Comparison of ENCODE assay signal across 26 cellular contexts in genomic region chr2:191646612-191646902, GRCh38. TPM values are rescaled to one million over a fixed set of nuclear protein-coding genes. Genes with fewer than 3 reads are reported as not detected.
A peak's percentile ranks its signal among the peaks of the same experiment; 100 is the strongest.
DNase-seq lines count a peak whose midpoint lies in the region; ATAC-seq, FAIRE-seq and TF ChIP-seq lines count a peak whose summit lies in the region.
"Had no signal": no experiment of that assay in that cellular context is flagged by ENCODE, and none has a peak within 500 bp of the region (broad histone marks: within the 10 kb centered on the region; RNA-seq: fewer than 3 reads in every experiment).

No MANE protein-coding gene starts in this region.

- no peak for FAIRE-seq in astrocyte (lab: Jason Lieb, UNC)
- FAIRE-seq: G401.6, TTC549 had no signal

- H2AK5ac ChIP-seq in IMR-90 (ENCODE audit: low read depth, low read length) (no peak overlapping the region), trophoblast cell (ENCODE audit: low read length) (no peak overlapping the region)

- H3K14ac ChIP-seq in IMR-90 (replicated peaks; ENCODE audit: low read depth, low read length) (no peak overlapping the region), trophoblast cell (ENCODE audit: low read length) (no peak overlapping the region)

- H3K23ac ChIP-seq in IMR-90 (ENCODE audit: low read depth, low read length) (no peak overlapping the region), trophoblast cell (ENCODE audit: low read length) (no peak overlapping the region)

- no peaks in the 10 kb centered on the region for H3F3A ChIP-seq in SK-N-SH (replicated peaks; ENCODE audit: insufficient read depth)

- ATAC-seq in IMR-90 (ENCODE audit: low read depth): no peak
- ATAC-seq: activated CD8-positive, alpha-beta T cell treated with anti-CD3 and anti-CD28 coated beads, Interleukin-2, amount 10 ng/mL, durations not matched to agents 7 days and 5 days; left colon; T-cell had no signal

- TF ChIP-seq RAD21 in IMR-90 (IDR thresholded peaks at IDR 0.05; ENCODE audit: low read length) (no peak), SK-N-SH (IDR thresholded peaks at IDR 0.05; ENCODE audit: low read length) (no peak)

- peaks cover 13% of the 10 kb centered on the region for H3K4me1 Mint-ChIP-seq in astrocyte (ENCODE audit: low read depth, unreplicated experiment)
- H3K4me1 Mint-ChIP-seq: central memory CD8-positive, alpha-beta T cell had no signal

- H3K36me3 Mint-ChIP-seq in astrocyte (ENCODE audit: low read depth, unreplicated experiment): no peaks in the 10 kb centered on the region
- H3K36me3 Mint-ChIP-seq: activated naive CD4-positive, alpha-beta T cell treated with anti-CD3 and anti-CD28 coated beads, Interleukin-2, amount 10 ng/mL, durations not matched to agents 7 days and 5 days; T-cell had no signal

- H3K4ac ChIP-seq in IMR-90 (ENCODE audit: low read depth, low read length) (no peak overlapping the region), trophoblast cell (ENCODE audit: low read depth, low read length) (no peak overlapping the region)

- no peak overlapping the region for H3K56ac ChIP-seq in IMR-90 (ENCODE audit: extremely low read depth, insufficient read depth, low read length)

- CTCF ChIA-PET in IMR-90 (lab: Yijun Ruan, JAX) (no interaction called here), SK-N-SH (lab: Yijun Ruan, JAX) (no interaction called here)

- no peak overlapping the region for H3K18ac ChIP-seq in IMR-90 (ENCODE audit: low read depth, low read length)
- H3K18ac ChIP-seq in trophoblast cell (ENCODE audit: low read length): no peak overlapping the region

- TF ChIP-seq CTCF in IMR-90 (conservative IDR thresholded peaks at IDR 0.05; ENCODE audit: low read depth, low read length) (no peak), astrocyte (IDR thresholded peaks at IDR 0.05; ENCODE audit: insufficient read depth, low read depth, low read length) (no peak), fibroblast of mammary gland (conservative IDR thresholded peaks at IDR 0.05; ENCODE audit: control insufficient read depth, insufficient read depth, low read depth, low read length) (no peak), uterus (IDR thresholded peaks at IDR 0.05) (no peak), SK-N-SH (IDR thresholded peaks at IDR 0.05) (no peak)

- peak overlapping the region; percentile 42 for H3K27ac Mint-ChIP-seq in astrocyte (ENCODE audit: unreplicated experiment)
- H3K27ac Mint-ChIP-seq: activated CD8-positive, alpha-beta T cell treated with anti-CD3 and anti-CD28 coated beads, Interleukin-2, amount 10 ng/mL, durations not matched to agents 7 days and 5 days; activated naive CD4-positive, alpha-beta T cell treated with anti-CD3 and anti-CD28 coated beads, Interleukin-2, amount 10 ng/mL, durations not matched to agents 7 days and 5 days; CD8-positive, alpha-beta memory T cell; nephron progenitor cell; progenitor cell of endocrine pancreas; T-cell had no signal

- no TSS peak for BruUV-seq in IMR-90 (replicated peaks; lab: Mats Ljungman, UMichigan)

- TF ChIP-seq EP300 in SK-N-SH (IDR thresholded peaks at IDR 0.05; ENCODE audit: borderline replicate concordance in 1 of 2, low read depth in 1 of 2, low read length in 1 of 2): no peak

- H3K27me3 ChIP-seq in IMR-90 (ENCODE audit: control insufficient read depth, insufficient read depth, low read length) (no peaks in the 10 kb centered on the region), astrocyte (ENCODE audit: insufficient read depth, low read length) (no peaks in the 10 kb centered on the region), trophoblast cell (ENCODE audit: insufficient read depth, low read length) (no peaks in the 10 kb centered on the region), uterus (no peaks in the 10 kb centered on the region), SK-N-SH (ENCODE audit: insufficient read depth) (no peaks in the 10 kb centered on the region)
- H3K27me3 ChIP-seq: vagina had no signal

- H3K9me3 ChIP-seq in IMR-90 (ENCODE audit: control insufficient read depth, insufficient read depth, low read length) (no peaks in the 10 kb centered on the region), astrocyte (ENCODE audit: insufficient read depth, low read depth, low read length) (no peaks in the 10 kb centered on the region), trophoblast cell (ENCODE audit: insufficient read depth, low read depth, low read length) (no peaks in the 10 kb centered on the region), uterus (no peaks in the 10 kb centered on the region), SK-N-SH (no peaks in the 10 kb centered on the region)
- H3K9me3 ChIP-seq: vagina had no signal

- no peak overlapping the region for H2BK15ac ChIP-seq in IMR-90 (ENCODE audit: low read depth, low read length)

- H3K79me1 ChIP-seq in IMR-90 (ENCODE audit: low read depth in 1 of 2, low read length in 2 of 2): no peaks in the 10 kb centered on the region
- peaks cover 10% of the 10 kb centered on the region for H3K79me1 ChIP-seq in trophoblast cell (ENCODE audit: low read length)

- dilution Hi-C loops in IMR-90 (cut with HindIII; ENCODE audit: low sequenced_read_pairs, unreplicated experiment): no loop called here

- H4K20me1 ChIP-seq in IMR-90 (ENCODE audit: insufficient read depth, low read length) (no peaks in the 10 kb centered on the region), astrocyte (ENCODE audit: insufficient read depth, low read length) (no peaks in the 10 kb centered on the region), SK-N-SH (ENCODE audit: insufficient read depth) (no peaks in the 10 kb centered on the region)

- no peaks in the 10 kb centered on the region for H3K9me3 Mint-ChIP-seq in astrocyte (ENCODE audit: unreplicated experiment)
- H3K9me3 Mint-ChIP-seq: activated naive CD4-positive, alpha-beta T cell treated with anti-CD3 and anti-CD28 coated beads, Interleukin-2, amount 10 ng/mL, durations not matched to agents 7 days and 5 days; central memory CD8-positive, alpha-beta T cell; nephron progenitor cell; T-cell had no signal

- no peak overlapping the region for H3K9ac ChIP-seq in IMR-90 (ENCODE audit: low read depth, low read length)
- H3K9ac ChIP-seq in astrocyte (ENCODE audit: low read length): no peak overlapping the region
- H3K9ac ChIP-seq in trophoblast cell (ENCODE audit: low read length): no peak overlapping the region
- H3K9ac ChIP-seq in SK-N-SH: no peak overlapping the region

- H4K5ac ChIP-seq in IMR-90 (ENCODE audit: low read depth, low read length): no peak overlapping the region

- no peak overlapping the region for H2AK9ac ChIP-seq in IMR-90 (replicated peaks; ENCODE audit: low read depth, low read length, poor library complexity)

- H3K36me3 ChIP-seq in IMR-90 (ENCODE audit: control insufficient read depth, insufficient read depth, low read length) (no peaks in the 10 kb centered on the region), astrocyte (ENCODE audit: insufficient read depth, low read length) (no peaks in the 10 kb centered on the region), trophoblast cell (ENCODE audit: control insufficient read depth in 1 of 2, insufficient read depth in 2 of 2, low read length in 2 of 2) (no peaks in the 10 kb centered on the region), uterus (no peaks in the 10 kb centered on the region), SK-N-SH (replicated peaks in 1 of 2; ENCODE audit: control insufficient read depth in 1 of 2, insufficient read depth in 2 of 2, low read length in 1 of 2) (no peaks in the 10 kb centered on the region)
- H3K36me3 ChIP-seq: vagina had no signal

- H4K12ac ChIP-seq in trophoblast cell (ENCODE audit: low read depth, low read length): no peak overlapping the region

- H3K4me1 ChIP-seq in IMR-90 (ENCODE audit: control insufficient read depth, insufficient read depth, low read length): peaks cover 3% of the 10 kb centered on the region; the same call in 1 of the 2 replicates
- H3K4me1 ChIP-seq in astrocyte (ENCODE audit: insufficient read depth, low read length): peaks cover 8% of the 10 kb centered on the region
- H3K4me1 ChIP-seq in trophoblast cell (ENCODE audit: control insufficient read depth in 1 of 2, insufficient read depth in 2 of 2, low read length in 2 of 2): peaks cover 5 to 8% of the 10 kb centered on the region in 2 experiments
- H3K4me1 ChIP-seq in uterus: no peaks in the 10 kb centered on the region
- peaks cover 0 to 3% of the 10 kb centered on the region in 2 experiments; a peak in 2 of 4 replicates for H3K4me1 ChIP-seq in SK-N-SH (ENCODE audit: control insufficient read depth in 1 of 2, insufficient read depth in 2 of 2, low read depth in 1 of 2, low read length in 1 of 2)
- H3K4me1 ChIP-seq: vagina had no signal

- TF ChIP-seq POLR2A in IMR-90 (IDR thresholded peaks at IDR 0.05; ENCODE audit: low read depth, low read length) (no peak), uterus (IDR thresholded peaks at IDR 0.05) (no peak)

- H2AFZ ChIP-seq in IMR-90 (replicated peaks; ENCODE audit: low read length, poor library complexity) (no peak overlapping the region), astrocyte (ENCODE audit: low read depth, low read length) (no peak overlapping the region), trophoblast cell (ENCODE audit: insufficient read depth, low read length, poor library complexity) (no peak overlapping the region), SK-N-SH (ENCODE audit: low read depth) (no peak overlapping the region)

- H3K4me2 ChIP-seq in IMR-90 (ENCODE audit: low read depth, low read length) (no peak overlapping the region), astrocyte (ENCODE audit: low read length) (no peak overlapping the region), trophoblast cell (ENCODE audit: low read length) (no peak overlapping the region), SK-N-SH (no peak overlapping the region)

- POLR2A ChIA-PET in IMR-90 (lab: Charles Lee; ENCODE audit: unreplicated experiment) (interaction anchor here (1.3 kb wide), 1 partner anchor 31 kb away, joined by 4 read pairs; the partner anchor contains the start of gene NABP1), SK-N-SH (lab: Yijun Ruan, JAX) (no interaction called here)

- no peak overlapping the region for H2BK12ac ChIP-seq in trophoblast cell (ENCODE audit: low read length)

- no peak overlapping the region for H2BK5ac ChIP-seq in IMR-90 (ENCODE audit: low read depth, low read length, poor library complexity, severe bottlenecking)
- no peak overlapping the region for H2BK5ac ChIP-seq in trophoblast cell (ENCODE audit: low read depth, low read length, poor library complexity)

- H3K27ac ChIP-seq in IMR-90 (ENCODE audit: insufficient read depth, low read length): no peak overlapping the region
- no peak overlapping the region for H3K27ac ChIP-seq in astrocyte (ENCODE audit: low read depth, low read length)
- H3K27ac ChIP-seq in trophoblast cell (ENCODE audit: low read depth, low read length): peak overlapping the region; percentile 42
- H3K27ac ChIP-seq in uterus: no peak overlapping the region
- H3K27ac ChIP-seq in SK-N-SH (ENCODE audit: low read depth in 2 of 2, low read length in 1 of 2): no peak overlapping the region
- H3K27ac ChIP-seq: vagina had no signal

- H3K4me3 Mint-ChIP-seq in astrocyte (ENCODE audit: unreplicated experiment): no peak overlapping the region
- H3K4me3 Mint-ChIP-seq: activated CD8-positive, alpha-beta T cell treated with anti-CD3 and anti-CD28 coated beads, Interleukin-2, amount 10 ng/mL, durations not matched to agents 7 days and 5 days; activated naive CD4-positive, alpha-beta T cell treated with anti-CD3 and anti-CD28 coated beads, Interleukin-2, amount 10 ng/mL, durations not matched to agents 7 days and 5 days; CD8-positive, alpha-beta memory T cell; central memory CD8-positive, alpha-beta T cell; nephron progenitor cell; T-cell had no signal

- H3K79me2 ChIP-seq in astrocyte (ENCODE audit: insufficient read depth, low read length) (no peaks in the 10 kb centered on the region), trophoblast cell (ENCODE audit: control insufficient read depth, insufficient read depth, low read length, poor library complexity) (no peaks in the 10 kb centered on the region), SK-N-SH (ENCODE audit: insufficient read depth) (no peaks in the 10 kb centered on the region)

- H4K91ac ChIP-seq in IMR-90 (ENCODE audit: insufficient read depth, low read depth, low read length) (no peak overlapping the region), trophoblast cell (ENCODE audit: low read depth, low read length) (no peak overlapping the region)

- no peak overlapping the region for H2BK120ac ChIP-seq in IMR-90 (ENCODE audit: low read depth, low read length)
- H2BK120ac ChIP-seq in trophoblast cell (ENCODE audit: insufficient read depth, low read length, poor library complexity): no peak overlapping the region

- in situ Hi-C loops in IMR-90 (cut with MboI; ENCODE audit: low sequenced_read_pairs): no loop called here

- H3K9me1 ChIP-seq in IMR-90 (ENCODE audit: insufficient read depth, low read length): no peaks in the 10 kb centered on the region; the same call in 1 of the 2 replicates

- DNase-seq in IMR-90 (no peak), astrocyte (ENCODE audit: low read depth) (no peak), fibroblast of mammary gland (ENCODE audit: low read depth) (peak; percentile 38), trophoblast cell (no peak), uterus (no peak), NCI-H69 (lab: John Stamatoyannopoulos, UW) (no peak), SK-N-SH (no peak)
- DNase-seq: activated CD4-positive, alpha-beta T cell treated with anti-CD3 and anti-CD28 coated beads for 1 hour; activated CD8-positive, alpha-beta T cell treated with anti-CD3 and anti-CD28 coated beads, Interleukin-2, amount 10 ng/mL, durations not matched to agents 7 days and 5 days; activated naive CD4-positive, alpha-beta T cell treated with anti-CD3 and anti-CD28 coated beads, Interleukin-2, amount 10 ng/mL, durations not matched to agents 7 days and 5 days; anterior cingulate cortex; CD8-positive, alpha-beta memory T cell; DMS153; head of caudate nucleus; KBM-7; left colon; NCI-H2171 treated with DMSO at 0.1 percent for 48 hours; NCI-H748 treated with DMSO at 0.1 percent for 48 hours; nephron progenitor cell; SHP77 treated with DMSO at 0.1 percent for 48 hours; T-cell had no signal

- H3K27me3 Mint-ChIP-seq in astrocyte (ENCODE audit: low read depth, unreplicated experiment): no peaks in the 10 kb centered on the region
- H3K27me3 Mint-ChIP-seq: central memory CD8-positive, alpha-beta T cell; progenitor cell of endocrine pancreas had no signal

- no peak overlapping the region for H3K4me3 ChIP-seq in IMR-90 (ENCODE audit: insufficient read depth, low read depth, low read length)
- no peak overlapping the region for H3K4me3 ChIP-seq in astrocyte (ENCODE audit: insufficient read depth, low read depth, low read length)
- no peak overlapping the region for H3K4me3 ChIP-seq in fibroblast of mammary gland (ENCODE audit: control insufficient read depth, low read depth, low read length)
- H3K4me3 ChIP-seq in trophoblast cell (ENCODE audit: low read depth, low read length): no peak overlapping the region
- no peak overlapping the region for H3K4me3 ChIP-seq in uterus
- no peak overlapping the region for H3K4me3 ChIP-seq in SK-N-SH (ENCODE audit: low read depth in 2 of 2, low read length in 1 of 2)
- H3K4me3 ChIP-seq: vagina had no signal

- H2BK20ac ChIP-seq in IMR-90 (ENCODE audit: low read depth, low read length): no peak overlapping the region

- intact Hi-C loops in IMR-90 (cut with micrococcal nuclease): no loop called here
- intact Hi-C loops in uterus (cut with DNase I; ENCODE audit: low total_unique reads): no loop called here

- H3K9me2 ChIP-seq in SK-N-SH: no peaks in the 10 kb centered on the region

- no peak overlapping the region for H4K8ac ChIP-seq in IMR-90 (ENCODE audit: low read depth in 2 of 2, low read length in 2 of 2)
- no peak overlapping the region for H4K8ac ChIP-seq in trophoblast cell (ENCODE audit: low read depth, low read length)

- WGBS in IMR-90 (ENCODE audit: extremely low coverage in 2 of 2, insufficient read length in 1 of 2), 2 experiments: 100% methylated on average over 1 of the region's 5 CpGs; no CpG with 5 or more reads in 1 of the 2 experiments
- WGBS in trophoblast cell (ENCODE audit: extremely low coverage, insufficient coverage, insufficient read length): no CpG with 5 or more reads among the region's 5 CpGs
- whole genome bisulfite sequencing in SK-N-SH (ENCODE audit: low lambda C conversion rate): 80% methylated on average over 5 of the region's 5 CpGs

RNA-seq across cellular contexts. Expression of gene NABP1, which starts 31.4 kb away (rescaled TPM):
- 57.7 and 141 TPM in 2 replicates for total RNA-seq in IMR-90 (2012; rRNA removed)
- 46.3 and 73.3 TPM in 2 replicates for polyA plus RNA-seq in IMR-90 (2012; rRNA removed)
- 8.2 and 11.9 TPM in 2 replicates for polyA plus RNA-seq in IMR-90 (2012; cell fraction: cytosol; rRNA removed)
- 124 and 666 TPM in 2 replicates for polyA plus RNA-seq in IMR-90 (2012; cell fraction: nucleus; rRNA removed; ENCODE audit: low replicate concordance)
- 181 and 213 TPM in 2 replicates for total RNA-seq in astrocyte
- 101 and 113 TPM in 2 replicates for polyA plus RNA-seq in trophoblast cell (2013)
- 10 to 100 TPM in 3 of 4 donors, 1 to 10 TPM in 1; 2.3 to 43.3 (median 22.2) TPM for total RNA-seq in uterus
- polyA plus RNA-seq in SK-N-SH (2012; rRNA removed): 19.1 and 35.7 TPM in 2 replicates
- polyA plus RNA-seq in SK-N-SH (2012; cell fraction: cytosol; rRNA removed): 10.4 and 13.5 TPM in 2 replicates
- 65.9 and 172 TPM in 2 replicates for polyA plus RNA-seq in SK-N-SH (2012; cell fraction: nucleus; rRNA removed)
